ENCODE assay signal across 23 cellular contexts in genomic region chr2:108458082-108458481, GRCh38.
"Had no signal": no experiment of that assay in that cellular context is flagged by ENCODE, and none has a peak within 500 bp of the region (broad histone marks: within the 10 kb centered on the region; RNA-seq: fewer than 3 reads in every experiment).

No MANE protein-coding gene starts in this region.

- H3K4me1 ChIP-seq: colonic mucosa, neural progenitor cell, prostate gland, right atrium auricular region, thyroid gland had no signal

- H3K9me3 ChIP-seq: colonic mucosa, prostate gland, thyroid gland had no signal

- H3K4me3 ChIP-seq: colonic mucosa, lung, neural progenitor cell, prostate gland, right atrium auricular region, thyroid gland had no signal

- H3K4me1 Mint-ChIP-seq: endodermal cell, mesothelial cell of epicardium, neural progenitor cell had no signal

- H3K27ac ChIP-seq: colonic mucosa, neural progenitor cell, prostate gland, right atrium auricular region, thyroid gland, WERI-Rb-1 had no signal

- DNase-seq: activated CD4-positive, alpha-beta memory T cell treated with anti-CD3 and anti-CD28 coated beads, Interleukin-2, amount 10 ng/mL, durations not matched to agents 7 days and 5 days; activated CD4-positive, alpha-beta T cell treated with anti-CD3 and anti-CD28 coated beads for 4 hours; activated gamma-delta T cell; activated naive CD8-positive, alpha-beta T cell treated with anti-CD3 and anti-CD28 coated beads, Interleukin-2, amount 10 ng/mL, durations not matched to agents 7 days and 5 days; activated T-cell treated with anti-CD3 and anti-CD28 coated beads, Interleukin-2, amount 50 U/mL, for 4 hours; caudate nucleus; colonic mucosa; endodermal cell; head of caudate nucleus; kidney; stimulated activated CD4-positive, alpha-beta T cell treated with anti-CD3 and anti-CD28 coated beads, Interleukin-12 subunit alpha, Interleukin-12 subunit beta, amount 100 ng/mL, for 4 hours; stimulated activated CD4-positive, alpha-beta T cell treated with anti-CD3 and anti-CD28 coated beads, Interleukin-1b, Interleukin-23, amount 100 ng/mL, for 48 hours; stimulated activated CD8-positive, alpha-beta memory T cell treated with anti-CD3 and anti-CD28 coated beads, Interleukin-4, amount 100 ng/mL, for 48 hours; stimulated activated naive CD4-positive, alpha-beta T cell; thyroid gland; WERI-Rb-1 had no signal

- H3K27me3 Mint-ChIP-seq: activated CD4-positive, alpha-beta memory T cell treated with anti-CD3 and anti-CD28 coated beads, Interleukin-2, amount 10 ng/mL, durations not matched to agents 7 days and 5 days; activated naive CD8-positive, alpha-beta T cell treated with anti-CD3 and anti-CD28 coated beads, Interleukin-2, amount 10 ng/mL, durations not matched to agents 7 days and 5 days; brain had no signal

- H3K4me3 Mint-ChIP-seq: activated CD4-positive, alpha-beta memory T cell treated with anti-CD3 and anti-CD28 coated beads, Interleukin-2, amount 10 ng/mL, durations not matched to agents 7 days and 5 days; activated naive CD8-positive, alpha-beta T cell treated with anti-CD3 and anti-CD28 coated beads, Interleukin-2, amount 10 ng/mL, durations not matched to agents 7 days and 5 days; activated T-cell treated with anti-CD3 and anti-CD28 coated beads, Interleukin-2, amount 50 U/mL, for 4 hours; brain; endodermal cell; mesothelial cell of epicardium; neural progenitor cell had no signal

- ATAC-seq: activated T-cell treated with anti-CD3 and anti-CD28 coated beads, Interleukin-2, amount 50 U/mL, for 4 hours; left lobe of liver had no signal

- H3K36me3 ChIP-seq: prostate gland had no signal

- H3K4me2 ChIP-seq: neural progenitor cell had no signal

- H2AFZ ChIP-seq: neural progenitor cell had no signal

- H3K27ac Mint-ChIP-seq: activated CD4-positive, alpha-beta memory T cell treated with anti-CD3 and anti-CD28 coated beads, Interleukin-2, amount 10 ng/mL, durations not matched to agents 7 days and 5 days; activated naive CD8-positive, alpha-beta T cell treated with anti-CD3 and anti-CD28 coated beads, Interleukin-2, amount 10 ng/mL, durations not matched to agents 7 days and 5 days; brain; endodermal cell; mesothelial cell of epicardium; neural progenitor cell had no signal

- H3K27me3 ChIP-seq: colonic mucosa, neural progenitor cell, right atrium auricular region, thyroid gland had no signal
